Comparison of ENCODE assay signal across 8 cellular contexts in genomic region chrX:120213438-120214265, GRCh38. TPM values are rescaled to one million over a fixed set of nuclear protein-coding genes. Genes with fewer than 3 reads are reported as not detected.
A peak's percentile ranks its signal among the peaks of the same experiment; 100 is the strongest.
DNase-seq lines count a peak whose midpoint lies in the region; ATAC-seq and TF ChIP-seq lines count a peak whose summit lies in the region.

No MANE protein-coding gene starts in this region.

- TF ChIP-seq POLR2A in erythroblast (IDR thresholded peaks at IDR 0.05; ENCODE audit: low read length), result no peak

- in situ Hi-C loops in ACHN (cut with HindIII; ENCODE audit: low pct_ligation_motif_present, low pct_unique_long_range_greater_than_20kb, low sequenced_read_pairs) (no loop called here), GM13976 (cut with MboI; ENCODE audit: low sequenced_read_pairs, unreplicated experiment) (no loop called here)

- peak; percentile 67 for TF ChIP-seq CTCF in GM13976 (IDR thresholded peaks at IDR 0.05; ENCODE audit: borderline replicate concordance, control extremely low read depth, extremely low read depth, insufficient read depth, missing control alignments)

- H3K4me1 Mint-ChIP-seq in natural killer cell treated with Interleukin-12 subunit alpha and Interleukin-12 subunit beta and Interleukin-15 and Interleukin-18, amount 100 ng/mL, for 72 hours (ENCODE audit: low read depth in 2 of 2), result peaks cover 3 to 7% of the 10 kb centered on the region in 2 donors

- DNase-seq in ACHN (peak; percentile 46), GM13976 (ENCODE audit: low spot score) (peak; percentile 60), NOMO-1 (lab: John Stamatoyannopoulos, UW; ENCODE audit: unreplicated experiment in 2 of 2) (peak; percentile 31 to 33), activated T-cell treated with anti-CD3 and anti-CD28 coated beads for 1 hour (ENCODE audit: low read depth) (peak; percentile 35), erythroblast (lab: John Stamatoyannopoulos, UW) (peak; percentile 48 to 71), stromal cell of bone marrow (ENCODE audit: low read depth) (peak; percentile 34)
- peak; percentile 73 for DNase-seq in natural killer cell treated with Interleukin-12 subunit alpha and Interleukin-12 subunit beta and Interleukin-15 and Interleukin-18, amount 100 ng/mL, for 72 hours (ENCODE audit: low spot score)

- no peaks in the 10 kb centered on the region for H3K9me3 Mint-ChIP-seq in natural killer cell treated with Interleukin-12 subunit alpha and Interleukin-12 subunit beta and Interleukin-15 and Interleukin-18, amount 100 ng/mL, for 72 hours

- H3K4me3 Mint-ChIP-seq in natural killer cell treated with Interleukin-12 subunit alpha and Interleukin-12 subunit beta and Interleukin-15 and Interleukin-18, amount 100 ng/mL, for 72 hours, result no peak overlapping the region

- no peak overlapping the region for H3K27ac Mint-ChIP-seq in natural killer cell treated with Interleukin-12 subunit alpha and Interleukin-12 subunit beta and Interleukin-15 and Interleukin-18, amount 100 ng/mL, for 72 hours

- peak; percentile 85 for ATAC-seq in HG03342 (IDR thresholded peaks at IDR 0.05; ENCODE audit: unreplicated experiment)
- peak in 1 of 2 donors; percentile 75 for ATAC-seq in natural killer cell treated with Interleukin-12 subunit alpha and Interleukin-12 subunit beta and Interleukin-15 and Interleukin-18, amount 100 ng/mL, for 72 hours

- no peaks in the 10 kb centered on the region for H3K36me3 Mint-ChIP-seq in natural killer cell treated with Interleukin-12 subunit alpha and Interleukin-12 subunit beta and Interleukin-15 and Interleukin-18, amount 100 ng/mL, for 72 hours

- peaks cover 0 to 3% of the 10 kb centered on the region in 2 donors for H3K27me3 Mint-ChIP-seq in natural killer cell treated with Interleukin-12 subunit alpha and Interleukin-12 subunit beta and Interleukin-15 and Interleukin-18, amount 100 ng/mL, for 72 hours

RNA-seq across cellular contexts. Expression of gene ZBTB33, which starts 37.0 kb away (rescaled TPM):
- 10 to 100 TPM; 11.2 to 18.1 TPM for total RNA-seq in natural killer cell treated with Interleukin-12 subunit alpha and Interleukin-12 subunit beta and Interleukin-15 and Interleukin-18, amount 100 ng/mL, for 72 hours

RNA-seq across cellular contexts. Expression of gene RHOXF2, which starts 55.2 kb away (rescaled TPM):
- total RNA-seq in natural killer cell treated with Interleukin-12 subunit alpha and Interleukin-12 subunit beta and Interleukin-15 and Interleukin-18, amount 100 ng/mL, for 72 hours, result not detected
